ENCODE assay signal across 1 cellular context in the genomic region with DNA sequence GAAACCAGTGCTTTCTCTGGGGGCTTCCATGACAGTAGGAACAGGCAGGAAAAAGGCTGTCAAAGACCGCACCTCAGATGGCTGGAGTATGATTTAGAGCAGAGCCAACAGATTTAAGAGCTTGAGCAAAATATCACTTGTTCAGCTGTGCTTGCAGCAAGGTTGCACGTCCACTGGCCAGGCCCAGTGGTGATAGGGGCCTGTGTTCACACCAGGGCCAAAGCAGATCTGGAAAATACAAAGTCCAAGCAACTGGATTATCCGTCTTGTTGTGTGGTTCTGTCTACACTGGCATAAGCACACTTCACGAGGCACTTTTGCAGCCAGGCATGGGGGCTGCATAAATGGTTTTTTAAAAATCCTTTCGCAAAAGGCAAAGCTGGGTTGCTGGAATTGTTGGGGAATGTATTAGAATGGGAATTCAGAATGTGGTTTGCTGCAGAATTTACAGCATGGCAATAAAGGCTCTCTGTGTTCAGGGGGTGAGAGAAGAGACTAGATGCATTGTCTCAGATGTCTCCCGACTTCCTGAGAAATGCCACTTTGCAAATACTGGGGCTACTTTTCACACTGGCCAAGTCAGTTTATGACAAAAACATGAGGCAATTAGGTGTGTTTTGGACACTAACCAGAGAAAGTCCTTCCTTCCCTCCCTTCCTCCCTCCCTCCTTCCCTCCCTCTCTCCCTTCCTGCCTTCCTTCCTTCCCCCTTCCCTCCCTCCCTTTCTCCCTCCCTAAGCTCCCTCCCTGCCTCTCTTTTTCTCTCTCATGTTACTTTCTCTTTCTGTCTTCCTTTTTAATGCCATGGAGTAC.
A peak's percentile ranks its signal among the peaks of the same experiment; 100 is the strongest.
TF ChIP-seq lines count a peak whose summit lies in the region.

No MANE protein-coding gene starts in this region.

TF ChIP-seq in HepG2, 621 proteins besides CTCF, POLR2A, EP300 and RAD21:
- peak; percentile 69; the same call in 1 of the 2 replicates for TF ChIP-seq ZSCAN20 (CRISPR knock-in tag; IDR thresholded peaks at IDR 0.05; ENCODE audit: borderline replicate concordance)
